Comparison of ENCODE assay signal across 7 cellular contexts in genomic region chr18:49016648-49017539, GRCh38.
DNase-seq lines count a peak whose midpoint lies in the region; ATAC-seq and TF ChIP-seq lines count a peak whose summit lies in the region.

No MANE protein-coding gene starts in this region.

- no peaks in the 10 kb centered on the region for H3K36me3 ChIP-seq in heart right ventricle

- H3K9me3 Mint-ChIP-seq in stimulated activated memory B cell treated with anti-CD40 and anti-IgM and Interleukin-4, amounts not matched to agents 10 μg/mL and 1 μg/mL and 100 μg/mL, for 72 hours: no peaks in the 10 kb centered on the region

- TF ChIP-seq CTCF in heart right ventricle (IDR thresholded peaks at IDR 0.05): no peak

- H3K4me3 ChIP-seq in heart right ventricle: no peak overlapping the region

- no peaks in the 10 kb centered on the region for H3K27me3 ChIP-seq in heart right ventricle

- no peaks in the 10 kb centered on the region for H3K9me3 ChIP-seq in heart right ventricle

- 64% methylated on average over 21 of the region's 21 CpGs for WGBS in heart right ventricle, 2 donors

- H3K4me3 Mint-ChIP-seq in stimulated activated memory B cell treated with anti-CD40 and anti-IgM and Interleukin-4, amounts not matched to agents 10 μg/mL and 1 μg/mL and 100 μg/mL, for 72 hours: no peak overlapping the region

- peak in 6 of 8 donors; percentile 64 to 91 (median 78) for ATAC-seq in heart right ventricle
- peak; percentile 22 for ATAC-seq in stimulated activated memory B cell treated with anti-CD40 and anti-IgM and Interleukin-4, amounts not matched to agents 10 μg/mL and 1 μg/mL and 100 μg/mL, for 72 hours
- ATAC-seq in HG03108 (IDR thresholded peaks at IDR 0.05; ENCODE audit: unreplicated experiment): no peak

- peaks cover 0 to 10% (median 0%) of the 10 kb centered on the region in 9 donors for H3K4me1 ChIP-seq in heart right ventricle

- peaks cover 8% of the 10 kb centered on the region for H3K4me1 Mint-ChIP-seq in stimulated activated memory B cell treated with anti-CD40 and anti-IgM and Interleukin-4, amounts not matched to agents 10 μg/mL and 1 μg/mL and 100 μg/mL, for 72 hours

- no peaks in the 10 kb centered on the region for H3K27me3 Mint-ChIP-seq in stimulated activated memory B cell treated with anti-CD40 and anti-IgM and Interleukin-4, amounts not matched to agents 10 μg/mL and 1 μg/mL and 100 μg/mL, for 72 hours

- intact Hi-C loops in heart right ventricle (cut with DNase I): loop anchor here in 1 of 10 donors (2.0 kb wide), 1 partner anchor 40 kb away; no protein-coding TSS in a partner anchor

- no peak overlapping the region for H3K27ac ChIP-seq in heart right ventricle

- DNase-seq in HCEC 1CT (peak; percentile 68), SW 1271 (lab: John Stamatoyannopoulos, UW) (peak; percentile 18 to 57), heart right ventricle (no peak), NCI-H1105 (lab: John Stamatoyannopoulos, UW) (no peak)
- no peak for DNase-seq in NK-92 treated with Interleukin-12 subunit alpha and Interleukin-12 subunit beta, amount 100 ng/mL, for 24 hours (lab: John Stamatoyannopoulos, UW)

- H3K27ac Mint-ChIP-seq in stimulated activated memory B cell treated with anti-CD40 and anti-IgM and Interleukin-4, amounts not matched to agents 10 μg/mL and 1 μg/mL and 100 μg/mL, for 72 hours: peak overlapping the region; percentile 11

- H3K36me3 Mint-ChIP-seq in stimulated activated memory B cell treated with anti-CD40 and anti-IgM and Interleukin-4, amounts not matched to agents 10 μg/mL and 1 μg/mL and 100 μg/mL, for 72 hours: no peaks in the 10 kb centered on the region

Comparison
In these comparisons a context has a peak if more than half of its experiments do, and no peak if none do; other contexts are left out.
1. DNase-seq: peak in HCEC 1CT (single experiment) and SW 1271 (2 of 2); none in heart right ventricle (0 of 2), NCI-H1105 (single experiment) and NK-92 treated with Interleukin-12 subunit alpha and Interleukin-12 subunit beta, amount 100 ng/mL, for 24 hours (single experiment).